26 cellular contexts compared by ENCODE assay signal in genomic region chr1:29218223-29218622, GRCh38. TPM values are rescaled to one million over a fixed set of nuclear protein-coding genes. Genes with fewer than 3 reads are reported as not detected.
DNase-seq lines count a peak whose midpoint lies in the region; ATAC-seq and TF ChIP-seq lines count a peak whose summit lies in the region.
"Had no signal": no experiment of that assay in that cellular context is flagged by ENCODE, and none has a peak within 500 bp of the region (broad histone marks: within the 10 kb centered on the region; RNA-seq: fewer than 3 reads in every experiment).

No MANE protein-coding gene starts in this region.

- H3K9me3 ChIP-seq in right cardiac atrium (ENCODE audit: control insufficient read depth, low read length) (no peaks in the 10 kb centered on the region), left ventricle myocardium inferior (replicated peaks) (no peaks in the 10 kb centered on the region)
- H3K9me3 ChIP-seq: BE2C, gastrocnemius medialis, tibial artery had no signal

- H3K4me1 Mint-ChIP-seq in HFFc6 (ENCODE audit: low read depth), result peaks cover 6% of the 10 kb centered on the region; the same call in 1 of the 2 replicates
- H3K4me1 Mint-ChIP-seq: activated B cell treated with CpG ODN at 0.5 μM for 24 hours; activated CD4-positive, alpha-beta memory T cell treated with anti-CD3 and anti-CD28 coated beads, Interleukin-2, amount 10 ng/mL, durations not matched to agents 7 days and 5 days; stimulated activated memory B cell treated with anti-CD40 and anti-IgM and Interleukin-4, amounts not matched to agents 10 μg/mL and 1 μg/mL and 100 μg/mL, for 72 hours had no signal

- 65% methylated on average over 2 of the region's 2 CpGs for WGBS in right cardiac atrium

- H3K9me3 Mint-ChIP-seq in HFFc6, result no peaks in the 10 kb centered on the region
- H3K9me3 Mint-ChIP-seq: activated B cell treated with CpG ODN at 0.5 μM for 24 hours; activated CD4-positive, alpha-beta memory T cell treated with anti-CD3 and anti-CD28 coated beads, Interleukin-2, amount 10 ng/mL, durations not matched to agents 7 days and 5 days; neural crest cell; stimulated activated memory B cell treated with anti-CD40 and anti-IgM and Interleukin-4, amounts not matched to agents 10 μg/mL and 1 μg/mL and 100 μg/mL, for 72 hours had no signal

- DNase-seq in DMS79 treated with DMSO at 0.1 percent for 48 hours (lab: John Stamatoyannopoulos, UW), result peak; percentile 25
- no peak for DNase-seq in DMS79 (lab: John Stamatoyannopoulos, UW)
- no peak for DNase-seq in HFFc6
- peak; percentile 58 for DNase-seq in choroid plexus epithelial cell (ENCODE audit: low read depth)
- peak; percentile 34 for DNase-seq in renal cortical epithelial cell (ENCODE audit: low read depth)
- DNase-seq in right cardiac atrium, result no peak
- no peak for DNase-seq in left ventricle myocardium inferior
- DNase-seq in HT-29 (ENCODE audit: low spot score), result no peak
- DNase-seq: activated B cell treated with CpG ODN at 0.5 μM for 24 hours; activated CD4-positive, alpha-beta memory T cell treated with anti-CD3 and anti-CD28 coated beads, Interleukin-2, amount 10 ng/mL, durations not matched to agents 7 days and 5 days; activated naive CD4-positive, alpha-beta T cell; activated T-cell treated with anti-CD3 and anti-CD28 coated beads, Interleukin-2, amount 50 U/mL, for 1 hour; anterior cingulate cortex; BE2C; caudate nucleus; dermis blood vessel endothelial cell; gastrocnemius medialis; hippocampal formation; NCI-H2171 treated with DMSO at 0.1 percent for 48 hours; NCI-H524 treated with DMSO at 0.1 percent for 48 hours; stimulated activated CD4-positive, alpha-beta T cell treated with anti-CD3 and anti-CD28 coated beads, Interleukin-1b, Interleukin-23, amount 100 ng/mL, for 48 hours; tibial artery had no signal

- H3K27me3 Mint-ChIP-seq in HFFc6 (ENCODE audit: insufficient read depth), result no peaks in the 10 kb centered on the region
- H3K27me3 Mint-ChIP-seq: activated B cell treated with CpG ODN at 0.5 μM for 24 hours; activated CD4-positive, alpha-beta memory T cell treated with anti-CD3 and anti-CD28 coated beads, Interleukin-2, amount 10 ng/mL, durations not matched to agents 7 days and 5 days; progenitor cell of endocrine pancreas; stimulated activated memory B cell treated with anti-CD40 and anti-IgM and Interleukin-4, amounts not matched to agents 10 μg/mL and 1 μg/mL and 100 μg/mL, for 72 hours had no signal

- H3K4me1 ChIP-seq in right cardiac atrium (ENCODE audit: control insufficient read depth, insufficient read depth, low read length) (no peaks in the 10 kb centered on the region), left ventricle myocardium inferior (no peaks in the 10 kb centered on the region)
- H3K4me1 ChIP-seq: BE2C, gastrocnemius medialis, tibial artery had no signal

- ATAC-seq in right cardiac atrium, result no peak
- ATAC-seq: gastrocnemius medialis; stimulated activated memory B cell treated with anti-CD40 and anti-IgM and Interleukin-4, amounts not matched to agents 10 μg/mL and 1 μg/mL and 100 μg/mL, for 72 hours had no signal

- peaks cover 5% of the 10 kb centered on the region; the same call in 1 of the 2 replicates for H3K36me3 Mint-ChIP-seq in HFFc6 (ENCODE audit: low read depth)

- H3K4me3 ChIP-seq in choroid plexus epithelial cell (ENCODE audit: low read depth, low read length), result no peak overlapping the region
- H3K4me3 ChIP-seq in right cardiac atrium (ENCODE audit: low read length), result no peak overlapping the region
- no peak overlapping the region for H3K4me3 ChIP-seq in left ventricle myocardium inferior
- H3K4me3 ChIP-seq: gastrocnemius medialis, tibial artery had no signal

- intact Hi-C loops in right cardiac atrium (cut with DNase I), result no loop called here
- intact Hi-C loops in left ventricle myocardium inferior (cut with micrococcal nuclease), result no loop called here

- no peak overlapping the region for H3K27ac ChIP-seq in right cardiac atrium (ENCODE audit: low read length)
- H3K27ac ChIP-seq in left ventricle myocardium inferior (replicated peaks), result no peak overlapping the region
- H3K27ac ChIP-seq: 22Rv1, gastrocnemius medialis, tibial artery had no signal

- TF ChIP-seq CTCF in HFFc6 (IDR thresholded peaks at IDR 0.05) (0 out of 2 replicates have a peak, but pooled peaks have one; percentile 6), choroid plexus epithelial cell (conservative IDR thresholded peaks at IDR 0.05; ENCODE audit: low read depth, low read length) (no peak), left ventricle myocardium inferior (IDR thresholded peaks at IDR 0.05; ENCODE audit: borderline replicate concordance) (no peak)

- H3K27me3 ChIP-seq in right cardiac atrium (ENCODE audit: control insufficient read depth, insufficient read depth) (no peaks in the 10 kb centered on the region), left ventricle myocardium inferior (ENCODE audit: low read depth) (no peaks in the 10 kb centered on the region)
- H3K27me3 ChIP-seq: BE2C, gastrocnemius medialis, tibial artery had no signal

- no peak overlapping the region for H3K4me3 Mint-ChIP-seq in HFFc6
- H3K4me3 Mint-ChIP-seq: activated B cell treated with CpG ODN at 0.5 μM for 24 hours; activated CD4-positive, alpha-beta memory T cell treated with anti-CD3 and anti-CD28 coated beads, Interleukin-2, amount 10 ng/mL, durations not matched to agents 7 days and 5 days; neural crest cell; stimulated activated memory B cell treated with anti-CD40 and anti-IgM and Interleukin-4, amounts not matched to agents 10 μg/mL and 1 μg/mL and 100 μg/mL, for 72 hours had no signal

- no peak overlapping the region for H3K27ac Mint-ChIP-seq in HFFc6
- H3K27ac Mint-ChIP-seq: activated B cell treated with CpG ODN at 0.5 μM for 24 hours; activated CD4-positive, alpha-beta memory T cell treated with anti-CD3 and anti-CD28 coated beads, Interleukin-2, amount 10 ng/mL, durations not matched to agents 7 days and 5 days; progenitor cell of endocrine pancreas; stimulated activated memory B cell treated with anti-CD40 and anti-IgM and Interleukin-4, amounts not matched to agents 10 μg/mL and 1 μg/mL and 100 μg/mL, for 72 hours had no signal

- H3K36me3 ChIP-seq in left ventricle myocardium inferior, result peaks cover 43% of the 10 kb centered on the region

RNA-seq across cellular contexts. Expression of gene MECR, which starts 12.5 kb away (rescaled TPM):
- total RNA-seq in HFFc6 (2021; fragmentation: NEBNext Ultra II Directional; extraction: Animal tissue kit (Norgen Biotek cat#: 25700)), result 10 to 100 TPM; 20.5 to 27.1 (median 21.9) TPM
- 17.7 and 21.5 TPM in 2 replicates for total RNA-seq in renal cortical epithelial cell
- 10 to 100 TPM; 21.0 to 33.7 (median 24.7) TPM for total RNA-seq in right cardiac atrium
- polyA plus RNA-seq in right cardiac atrium, result 36.0 TPM
- 30.8 TPM for total RNA-seq in left ventricle myocardium inferior
- total RNA-seq in HT-29 (2014; rRNA removed; shearing (Covaris generic)), result 24.2 and 27.8 TPM in 2 replicates

RNA-seq across cellular contexts. Expression of gene PTPRU, which starts 18.1 kb away (rescaled TPM):
- total RNA-seq in HFFc6 (2021; fragmentation: NEBNext Ultra II Directional; extraction: Animal tissue kit (Norgen Biotek cat#: 25700)), result 1 to 10 TPM; 5.6 to 8.1 (median 7.0) TPM
- total RNA-seq in renal cortical epithelial cell (25.7 and 50.7 TPM in 2 replicates), right cardiac atrium (10 to 100 TPM; 13.7 to 29.9 (median 22.9) TPM), left ventricle myocardium inferior (15.3 TPM)
- 24.6 TPM for polyA plus RNA-seq in right cardiac atrium
- 0.03 TPM in 2 replicates for total RNA-seq in HT-29 (2014; rRNA removed; shearing (Covaris generic))

RNA-seq across cellular contexts. Expression of gene SRSF4, which starts 36.5 kb away (rescaled TPM):
- 10 to 100 TPM; 47.6 to 54.5 (median 51.5) TPM for total RNA-seq in HFFc6 (2021; fragmentation: NEBNext Ultra II Directional; extraction: Animal tissue kit (Norgen Biotek cat#: 25700))
- 19.3 and 46.8 TPM in 2 replicates for total RNA-seq in renal cortical epithelial cell
- total RNA-seq in right cardiac atrium, result 10 to 100 TPM; 52.0 to 63.7 (median 61.1) TPM
- polyA plus RNA-seq in right cardiac atrium, result 50.0 TPM
- 51.1 TPM for total RNA-seq in left ventricle myocardium inferior
- total RNA-seq in HT-29 (2014; rRNA removed; shearing (Covaris generic)), result 36.2 and 51.3 TPM in 2 replicates

Comparison
In these comparisons a context has a peak if more than half of its experiments do, and no peak if none do; other contexts are left out.
1. DNase-seq: peak in DMS79 treated with DMSO at 0.1 percent for 48 hours (single experiment), choroid plexus epithelial cell (single experiment) and renal cortical epithelial cell (single experiment); none in DMS79 (single experiment), HFFc6 (single experiment), right cardiac atrium (0 of 3), left ventricle myocardium inferior (single experiment) and HT-29 (single experiment).